Comparison of ENCODE assay signal across 16 cellular contexts in the genomic region with DNA sequence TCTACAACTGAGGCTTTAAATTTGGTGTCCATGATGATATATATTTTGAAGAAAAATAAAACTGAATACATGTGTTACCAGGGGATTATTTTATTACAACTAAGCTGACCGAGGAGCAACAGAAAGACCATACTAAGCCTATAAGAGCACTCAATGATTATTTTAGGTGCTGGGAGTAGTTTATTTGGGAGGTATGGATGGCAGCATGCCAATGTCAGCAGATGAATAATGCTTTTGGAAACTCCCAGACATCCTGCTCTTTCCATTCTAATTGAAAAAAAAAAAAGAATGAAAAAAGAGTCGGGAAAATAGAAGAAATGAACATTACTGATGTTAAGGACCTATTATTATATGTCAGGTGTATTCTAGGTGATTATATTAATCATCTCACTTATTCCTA.
DNase-seq lines count a peak whose midpoint lies in the region; ATAC-seq and TF ChIP-seq lines count a peak whose summit lies in the region.
"Had no signal": no experiment of that assay in that cellular context is flagged by ENCODE, and none has a peak within 500 bp of the region (broad histone marks: within the 10 kb centered on the region; RNA-seq: fewer than 3 reads in every experiment).

No MANE protein-coding gene starts in this region.

- no peak for TF ChIP-seq CTCF in choroid plexus epithelial cell (conservative IDR thresholded peaks at IDR 0.05; ENCODE audit: low read depth, low read length)
- TF ChIP-seq CTCF in esophagus muscularis mucosa (IDR thresholded peaks at IDR 0.05) = no peak

- H3K4me1 ChIP-seq in esophagus muscularis mucosa = peaks cover 0 to 11% (median 2%) of the 10 kb centered on the region in 4 donors
- H3K4me1 ChIP-seq: body of pancreas, Caco-2, transverse colon had no signal

- no peak overlapping the region for H3K27ac ChIP-seq in esophagus muscularis mucosa (replicated peaks in 1 of 4)
- H3K27ac ChIP-seq: body of pancreas, transverse colon had no signal

- TF ChIP-seq EP300 in esophagus muscularis mucosa (IDR thresholded peaks at IDR 0.05) = no peak

- ATAC-seq in Right ventricle myocardium superior (ENCODE audit: poor library complexity) = no peak
- ATAC-seq: body of pancreas, T-cell had no signal

- intact Hi-C loops in esophagus muscularis mucosa (cut with DNase I) (no loop called here), Right ventricle myocardium superior (cut with DNase I) (no loop called here)

- TF ChIP-seq POLR2A in esophagus muscularis mucosa (IDR thresholded peaks at IDR 0.05; ENCODE audit: low read depth) = no peak

- H3K27me3 ChIP-seq in esophagus muscularis mucosa = no peaks in the 10 kb centered on the region
- H3K27me3 ChIP-seq: body of pancreas, transverse colon had no signal

- 35% methylated on average over 2 of the region's 2 CpGs for WGBS in esophagus muscularis mucosa

- no peaks in the 10 kb centered on the region for H3K36me3 ChIP-seq in esophagus muscularis mucosa
- H3K36me3 ChIP-seq: transverse colon had no signal

- no peaks in the 10 kb centered on the region for H3K9me3 ChIP-seq in esophagus muscularis mucosa
- H3K9me3 ChIP-seq: body of pancreas, Caco-2, transverse colon had no signal

- DNase-seq in DMS 273 (lab: John Stamatoyannopoulos, UW; ENCODE audit: unreplicated experiment) (peak; percentile 3), DMS 273 treated with DMSO at 0.1 percent for 48 hours (lab: John Stamatoyannopoulos, UW) (no peak), NCI-H345 treated with DMSO at 0.1 percent for 48 hours (lab: John Stamatoyannopoulos, UW; ENCODE audit: unreplicated experiment) (peak; percentile 23), choroid plexus epithelial cell (ENCODE audit: low read depth) (peak; percentile 59), renal cortical epithelial cell (ENCODE audit: low read depth) (peak; percentile 36), esophagus muscularis mucosa (ENCODE audit: extremely low spot score) (no peak), NCI-H1048 (lab: John Stamatoyannopoulos, UW) (no peak), Right ventricle myocardium superior (no peak)
- DNase-seq: 8988T; activated T-cell treated with anti-CD3 and anti-CD28 coated beads, Interleukin-2, amount 50 U/mL, for 24 hours; body of pancreas; Caco-2; erythroblast; NCI-H526; T-cell; transverse colon had no signal

- H3K4me3 ChIP-seq in choroid plexus epithelial cell (ENCODE audit: low read depth, low read length) (no peak overlapping the region), esophagus muscularis mucosa (no peak overlapping the region)
- H3K4me3 ChIP-seq: body of pancreas, transverse colon had no signal

Comparison
In these comparisons a context has a peak if more than half of its experiments do, and no peak if none do; other contexts are left out.
1. DNase-seq: peak in DMS 273 (single experiment), NCI-H345 treated with DMSO at 0.1 percent for 48 hours (single experiment), choroid plexus epithelial cell (single experiment) and renal cortical epithelial cell (single experiment); none in DMS 273 treated with DMSO at 0.1 percent for 48 hours (single experiment), esophagus muscularis mucosa (single experiment), NCI-H1048 (single experiment) and Right ventricle myocardium superior (single experiment).